8 cellular contexts compared by ENCODE assay signal in the genomic region with DNA sequence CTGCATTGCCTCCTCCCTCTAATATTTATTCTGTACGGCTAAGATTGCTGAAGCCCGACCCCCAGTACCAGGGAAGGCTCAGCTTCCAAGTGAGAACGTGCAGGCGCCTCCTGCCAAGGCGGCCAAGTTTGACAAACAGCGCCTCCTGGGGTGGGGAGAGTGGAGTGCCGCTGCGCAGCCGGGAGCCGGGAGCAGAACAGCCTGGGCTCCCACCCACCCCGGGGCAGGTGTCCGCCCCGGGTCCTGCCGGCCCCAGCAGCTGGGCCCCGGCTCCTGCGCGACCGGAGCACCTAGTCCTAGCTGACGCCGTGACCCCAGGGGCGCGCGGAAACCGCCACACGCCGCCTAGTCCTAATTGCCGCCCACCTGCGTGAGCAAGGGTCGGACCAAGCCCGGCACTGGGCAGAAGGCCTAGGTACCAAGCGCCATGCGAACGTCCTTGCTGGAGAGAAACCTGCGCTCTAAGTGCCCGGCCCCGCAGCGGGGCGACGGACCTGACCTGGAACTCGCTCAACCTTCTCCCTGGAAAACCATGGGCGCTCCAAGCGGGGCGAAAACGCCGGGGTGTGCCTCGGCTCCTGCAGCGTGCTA. TPM values are rescaled to one million over a fixed set of nuclear protein-coding genes. Genes with fewer than 3 reads are reported as not detected.
DNase-seq lines count a peak whose midpoint lies in the region; ATAC-seq and TF ChIP-seq lines count a peak whose summit lies in the region.

No MANE protein-coding gene starts in this region.

- peaks cover 100% of the 10 kb centered on the region for H3K27me3 ChIP-seq in gastroesophageal sphincter
- H3K27me3 ChIP-seq in skeletal muscle tissue (ENCODE audit: control insufficient read depth in 3 of 3, insufficient read depth in 3 of 3, low read length in 3 of 3) = peaks cover 17 to 73% (median 48%) of the 10 kb centered on the region in 3 donors

- H3K36me3 ChIP-seq in gastroesophageal sphincter (no peaks in the 10 kb centered on the region), skeletal muscle tissue (ENCODE audit: control insufficient read depth in 3 of 3, insufficient read depth in 3 of 3, low read length in 3 of 3) (no peaks in the 10 kb centered on the region)

- 0% methylated on average over 1 of the region's 47 CpGs; no CpG with 5 or more reads in 1 of the 2 donors for WGBS in gastroesophageal sphincter (ENCODE audit: low coverage in 1 of 2), 2 donors

- no peak for TF ChIP-seq EP300 in gastroesophageal sphincter (IDR thresholded peaks at IDR 0.05)

- ATAC-seq in GM19351 (IDR thresholded peaks at IDR 0.05; ENCODE audit: unreplicated experiment) (peak; percentile 42), gastroesophageal sphincter (no peak), HG03439 (IDR thresholded peaks at IDR 0.05; ENCODE audit: unreplicated experiment) (no peak)

- H3K9me3 ChIP-seq in gastroesophageal sphincter = no peaks in the 10 kb centered on the region
- H3K9me3 ChIP-seq in skeletal muscle tissue (ENCODE audit: control insufficient read depth in 3 of 3, low read length in 3 of 3) = no peaks in the 10 kb centered on the region

- peaks cover 0 to 85% (median 32%) of the 10 kb centered on the region in 3 donors for H3K4me1 ChIP-seq in gastroesophageal sphincter
- H3K4me1 ChIP-seq in skeletal muscle tissue (ENCODE audit: control insufficient read depth in 3 of 3, insufficient read depth in 3 of 3, low read length in 3 of 3) = peaks cover 13 to 17% (median 16%) of the 10 kb centered on the region in 3 donors

- peak overlapping the region in 1 of 2 donors; percentile 81 for H3K4me3 Mint-ChIP-seq in CD14-positive monocyte

- peak overlapping the region in 1 of 7 donors; percentile 11 for H3K27ac Mint-ChIP-seq in CD14-positive monocyte

- H3K4me3 ChIP-seq in gastroesophageal sphincter = peak overlapping the region in 1 of 2 donors; percentile 38
- peak overlapping the region in 2 of 3 donors; percentile 54 to 56 for H3K4me3 ChIP-seq in skeletal muscle tissue (ENCODE audit: low read length in 3 of 3)

- H3K4me1 Mint-ChIP-seq in CD14-positive monocyte = peaks cover 6% of the 10 kb centered on the region

- TF ChIP-seq CTCF in gastroesophageal sphincter (IDR thresholded peaks at IDR 0.05) (peak in 3 of 4 experiments; percentile 42 to 69 (median 51)), CD14-positive monocyte (IDR thresholded peaks at IDR 0.05) (no peak)

- no peak for TF ChIP-seq POLR2A in gastroesophageal sphincter (IDR thresholded peaks at IDR 0.05)

- H3K27ac ChIP-seq in gastroesophageal sphincter = no peak overlapping the region
- no peak overlapping the region for H3K27ac ChIP-seq in skeletal muscle tissue (ENCODE audit: low read depth, low read length)

- intact Hi-C loops in CD14-positive monocyte (cut with micrococcal nuclease) = no loop called here

- H3K9ac ChIP-seq in skeletal muscle tissue (ENCODE audit: low read depth in 1 of 3, low read length in 3 of 3) = peak overlapping the region in 1 of 3 donors; percentile 6

- DNase-seq in SK-N-DZ (ENCODE audit: low spot score) = peak; percentile 76
- no peak for DNase-seq in CD14-positive monocyte (ENCODE audit: low spot score)
- DNase-seq in NAMALWA (ENCODE audit: low spot score) = no peak
- no peak for DNase-seq in NCI-H510A treated with DMSO at 0.1 percent for 48 hours (lab: John Stamatoyannopoulos, UW)

- peaks cover 73 to 93% (median 82%) of the 10 kb centered on the region in 3 donors for H3K27me3 Mint-ChIP-seq in CD14-positive monocyte (ENCODE audit: low read depth in 3 of 3)

- no peaks in the 10 kb centered on the region for H3K36me3 Mint-ChIP-seq in CD14-positive monocyte

- H3K9me3 Mint-ChIP-seq in CD14-positive monocyte = peaks cover 0 to 9% (median 5%) of the 10 kb centered on the region in 7 donors

RNA-seq across cellular contexts. Expression of a gene that starts 5.0 kb away (rescaled TPM):
- polyA plus RNA-seq in SK-N-DZ (2014; cell fraction: cytosol; rRNA removed) = 16.3 and 17.2 TPM in 2 replicates
- polyA plus RNA-seq in SK-N-DZ (2014; cell fraction: nucleus; rRNA removed) = 18.2 and 24.6 TPM in 2 replicates
- 1 to 10 TPM; 2.5 to 4.9 (median 4.6) TPM for total RNA-seq in gastroesophageal sphincter
- 33.4 TPM for total RNA-seq in skeletal muscle tissue
- not detected for polyA plus RNA-seq in CD14-positive monocyte
